Comparison of ENCODE assay signal across 8 cellular contexts in genomic region chr12:96061864-96062453, GRCh38. TPM values are rescaled to one million over a fixed set of nuclear protein-coding genes. Genes with fewer than 3 reads are reported as not detected.
DNase-seq lines count a peak whose midpoint lies in the region; ATAC-seq and TF ChIP-seq lines count a peak whose summit lies in the region.

No MANE protein-coding gene starts in this region.

- H3K27me3 Mint-ChIP-seq in activated T-cell treated with anti-CD3 and anti-CD28 coated beads, Interleukin-2, amount 50 U/mL, for 4 hours (ENCODE audit: low read depth), result no peaks in the 10 kb centered on the region

- H3F3A ChIP-seq in PC-9 (ENCODE audit: insufficient read depth, low read depth), result peaks cover 5% of the 10 kb centered on the region; the same call in 1 of the 2 replicates

- H3K36me3 ChIP-seq in PC-9 (ENCODE audit: low read depth), result no peaks in the 10 kb centered on the region
- H3K36me3 ChIP-seq in testis (ENCODE audit: low read depth, missing control alignments), result no peaks in the 10 kb centered on the region

- H3K4me1 Mint-ChIP-seq in activated T-cell treated with anti-CD3 and anti-CD28 coated beads, Interleukin-2, amount 50 U/mL, for 4 hours (ENCODE audit: low read depth), result peaks cover 30% of the 10 kb centered on the region

- H3K9me2 ChIP-seq in PC-9 (ENCODE audit: insufficient read depth), result no peaks in the 10 kb centered on the region

- H3K9me3 ChIP-seq in PC-9 (ENCODE audit: insufficient read depth, low read depth), result no peaks in the 10 kb centered on the region
- H3K9me3 ChIP-seq in testis, result no peaks in the 10 kb centered on the region

- peaks cover 9% of the 10 kb centered on the region; the same call in 1 of the 2 replicates for H3K4me1 ChIP-seq in PC-9 (replicated peaks; ENCODE audit: insufficient read depth)
- no peaks in the 10 kb centered on the region for H3K4me1 ChIP-seq in testis

- H3K4me3 ChIP-seq in PC-9 (no peak overlapping the region), fibroblast of the aortic adventitia (ENCODE audit: low read depth, low read length) (no peak overlapping the region), testis (no peak overlapping the region)

- no peaks in the 10 kb centered on the region for H4K20me1 ChIP-seq in PC-9 (ENCODE audit: insufficient read depth)

- CTCF ChIA-PET in PC-9 (lab: Charles Lee), result interaction anchor here (1.1 kb wide), 1 partner anchor 153 kb away, joined by 4 read pairs; no protein-coding TSS in a partner anchor

- peak; percentile 89 for TF ChIP-seq CTCF in PC-9 (conservative IDR thresholded peaks at IDR 0.05)
- peak; percentile 78 for TF ChIP-seq CTCF in fibroblast of the aortic adventitia (IDR thresholded peaks at IDR 0.05; ENCODE audit: insufficient read depth, low read length)
- TF ChIP-seq CTCF in testis (IDR thresholded peaks at IDR 0.05), result peak; percentile 75 to 79 (median 75)

- no peak overlapping the region for H3K4me3 Mint-ChIP-seq in activated T-cell treated with anti-CD3 and anti-CD28 coated beads, Interleukin-2, amount 50 U/mL, for 4 hours

- H3K36me3 Mint-ChIP-seq in activated T-cell treated with anti-CD3 and anti-CD28 coated beads, Interleukin-2, amount 50 U/mL, for 4 hours (ENCODE audit: insufficient read depth), result no peaks in the 10 kb centered on the region

- H3K4me2 ChIP-seq in PC-9, result no peak overlapping the region

- peak; percentile 83 for ATAC-seq in GM19463 (IDR thresholded peaks at IDR 0.05; ENCODE audit: unreplicated experiment)
- peak; percentile 90 to 91 for ATAC-seq in activated T-cell treated with anti-CD3 and anti-CD28 coated beads, Interleukin-2, amount 50 U/mL, for 4 hours

- H3K9me3 Mint-ChIP-seq in activated T-cell treated with anti-CD3 and anti-CD28 coated beads, Interleukin-2, amount 50 U/mL, for 4 hours, result peaks cover 5% of the 10 kb centered on the region

- POLR2A ChIA-PET in PC-9 (lab: Charles Lee; ENCODE audit: unreplicated experiment), result no interaction called here

- peak; percentile 51 for DNase-seq in COR-L47 (lab: John Stamatoyannopoulos, UW)
- peak in 53 of 76 experiments; percentile 1 to 67 (median 33) for DNase-seq in HUDEP-2 (lab: John Stamatoyannopoulos, UW; ENCODE audit: unreplicated experiment in 76 of 76)
- peak; percentile 69 to 72 for DNase-seq in PC-9
- peak; percentile 75 for DNase-seq in activated T-cell treated with anti-CD3 and anti-CD28 coated beads, Interleukin-2, amount 50 U/mL, for 4 hours
- peak; percentile 94 for DNase-seq in fibroblast of the aortic adventitia (ENCODE audit: low read depth)
- peak; percentile 45 for DNase-seq in non-pigmented ciliary epithelial cell (ENCODE audit: low read depth)
- peak; percentile 83 for DNase-seq in testis

- WGBS in testis, 2 donors, result 43 to 45% methylated on average over 4 of the region's 4 CpGs

- no peaks in the 10 kb centered on the region for H3K79me2 ChIP-seq in PC-9 (ENCODE audit: low read depth)

- no peak overlapping the region for H2AFZ ChIP-seq in PC-9

- intact Hi-C loops in PC-9 (cut with micrococcal nuclease; ENCODE audit: unreplicated experiment) (loop anchor here (1.0 to 5.0 kb wide), 5 partner anchors 71 to 454 kb away; partner anchors contain the start of gene CDK17), testis (cut with DNase I; ENCODE audit: low total_unique reads) (loop anchor here (10.0 kb wide), 2 partner anchors 153 to 453 kb away; no protein-coding TSS in a partner anchor)

- TF ChIP-seq POLR2A in testis (IDR thresholded peaks at IDR 0.05), result no peak

- H3K27ac ChIP-seq in PC-9 (0 out of 2 replicates have a peak overlapping the region, but pooled peaks have one; percentile 14), testis (no peak overlapping the region)

- no TSS peak for BruUV-seq in PC-9 (replicated peaks; lab: Mats Ljungman, UMichigan)

- H3K27me3 ChIP-seq in PC-9 (ENCODE audit: insufficient read depth, low read depth) (no peaks in the 10 kb centered on the region), testis (no peaks in the 10 kb centered on the region)

RNA-seq across cellular contexts. Expression of gene LTA4H, which starts 26.6 kb away (rescaled TPM):
- total RNA-seq in PC-9 (2021) (115 and 118 TPM in 2 replicates), fibroblast of the aortic adventitia (ENCODE audit: low replicate concordance) (68.1 and 88.2 TPM in 2 replicates), testis (10 to 100 TPM; 41.5 to 44.4 TPM)
- 10 to 100 TPM; 65.1 to 82.7 (median 78.7) TPM for total RNA-seq in activated T-cell treated with anti-CD3 and anti-CD28 coated beads, Interleukin-2, amount 50 U/mL, for 4 hours
- polyA plus RNA-seq in testis (ENCODE audit: insufficient read depth, low read depth, low replicate concordance), result 62.5 TPM

Comparison
In these comparisons a context has a peak if more than half of its experiments do, and no peak if none do; other contexts are left out.
1. DNase-seq: peak in every context shown above with its lines; median percentile 94 in fibroblast of the aortic adventitia; 83 in testis; 75 in activated T-cell treated with anti-CD3 and anti-CD28 coated beads, Interleukin-2, amount 50 U/mL, for 4 hours; 70 in PC-9; 51 in COR-L47; 45 in non-pigmented ciliary epithelial cell; 33 in HUDEP-2.